1 cellular context compared by ENCODE assay signal in the genomic region with DNA sequence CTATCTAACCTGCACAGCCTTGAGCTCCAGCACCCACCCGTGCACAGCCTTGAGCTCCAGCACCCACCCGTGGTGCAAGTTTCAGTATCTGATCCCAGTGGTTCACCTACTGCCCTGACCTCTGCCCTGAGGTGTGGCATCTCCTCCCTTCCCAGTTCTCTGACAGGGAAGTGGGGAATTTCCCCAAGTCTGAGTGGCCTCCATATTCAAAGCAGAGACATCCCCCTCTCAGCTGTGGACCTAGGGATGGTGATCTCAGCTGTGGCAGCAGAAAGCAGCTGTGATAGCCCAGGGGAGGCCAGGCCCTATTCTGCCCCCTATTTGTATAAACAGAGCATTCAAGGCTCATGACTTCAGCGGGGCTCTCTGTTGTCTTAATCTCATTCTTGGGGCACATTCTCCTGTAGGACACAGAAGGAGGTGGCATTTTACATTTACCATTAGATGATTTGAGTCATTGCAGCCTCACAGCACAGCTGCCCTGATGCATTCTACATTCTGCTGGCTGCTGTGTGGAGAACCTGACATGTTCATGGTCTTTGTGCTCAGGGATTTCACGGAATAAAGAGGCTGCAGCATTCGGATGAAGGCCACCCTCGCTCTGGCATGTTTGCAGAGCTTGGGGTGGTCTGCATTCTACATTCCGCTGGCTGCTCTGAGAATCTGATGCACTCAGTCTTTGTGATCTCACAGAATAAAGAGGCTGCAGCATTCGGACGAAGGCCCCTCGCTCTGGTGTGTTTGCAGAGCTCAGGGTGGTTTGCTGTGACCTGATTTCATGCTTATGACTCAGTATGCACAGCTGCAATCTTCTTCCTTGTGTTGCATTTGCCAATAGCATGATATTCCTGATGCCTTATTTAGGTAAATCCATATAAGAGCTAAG.
TF ChIP-seq lines count a peak whose summit lies in the region.

No MANE protein-coding gene starts in this region.

TF ChIP-seq in GM12878, 131 proteins besides CTCF, POLR2A, EP300 and RAD21:
- TF ChIP-seq, protein P1, sequence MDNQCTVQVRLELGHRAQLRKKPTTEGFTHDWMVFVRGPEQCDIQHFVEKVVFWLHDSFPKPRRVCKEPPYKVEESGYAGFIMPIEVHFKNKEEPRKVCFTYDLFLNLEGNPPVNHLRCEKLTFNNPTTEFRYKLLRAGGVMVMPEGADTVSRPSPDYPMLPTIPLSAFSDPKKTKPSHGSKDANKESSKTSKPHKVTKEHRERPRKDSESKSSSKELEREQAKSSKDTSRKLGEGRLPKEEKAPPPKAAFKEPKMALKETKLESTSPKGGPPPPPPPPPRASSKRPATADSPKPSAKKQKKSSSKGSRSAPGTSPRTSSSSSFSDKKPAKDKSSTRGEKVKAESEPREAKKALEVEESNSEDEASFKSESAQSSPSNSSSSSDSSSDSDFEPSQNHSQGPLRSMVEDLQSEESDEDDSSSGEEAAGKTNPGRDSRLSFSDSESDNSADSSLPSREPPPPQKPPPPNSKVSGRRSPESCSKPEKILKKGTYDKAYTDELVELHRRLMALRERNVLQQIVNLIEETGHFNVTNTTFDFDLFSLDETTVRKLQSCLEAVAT (IDR thresholded peaks at IDR 0.05): no peak
- 0 out of 2 replicates have a peak, but pooled peaks have one; percentile 26 for TF ChIP-seq EED (IDR thresholded peaks at IDR 0.05; ENCODE audit: low read depth)
- peak; percentile 54 for TF ChIP-seq NR2F1 (conservative IDR thresholded peaks at IDR 0.05)
- no peak for TF ChIP-seq MXI1 (IDR thresholded peaks at IDR 0.05; ENCODE audit: low read depth, low read length)
- peak; percentile 30; the same call in 1 of the 2 replicates for TF ChIP-seq SMC3 (IDR thresholded peaks at IDR 0.05; ENCODE audit: borderline replicate concordance, low read length)
- TF ChIP-seq IKZF1 (conservative IDR thresholded peaks at IDR 0.05): peak; percentile 52
- peak in 1 of 2 experiments; percentile 21; a peak in 2 of 4 replicates for TF ChIP-seq IKZF2 (IDR thresholded peaks at IDR 0.05)
- TF ChIP-seq TCF12 (IDR thresholded peaks at IDR 0.05; ENCODE audit: low read depth, low read length): peak; percentile 41; the same call in 1 of the 2 replicates
